In genomic region chr6:83550482-83550881, GRCh38 we compare ENCODE assay signal across 8 cellular contexts. TPM values are rescaled to one million over a fixed set of nuclear protein-coding genes. Genes with fewer than 3 reads are reported as not detected.
"Had no signal": no experiment of that assay in that cellular context is flagged by ENCODE, and none has a peak within 500 bp of the region (broad histone marks: within the 10 kb centered on the region; RNA-seq: fewer than 3 reads in every experiment).

No MANE protein-coding gene starts in this region.

RNA-seq across cellular contexts. Expression of gene PRSS35, which starts 38.1 kb away (rescaled TPM):
- total RNA-seq: NCI-H460; OCI-LY7; PC-9; Peyer's patch; Right ventricle myocardium inferior; RPMI7951; T-helper 1 cell treated with Interleukin-12 subunit alpha and Interleukin-12 subunit beta and Interleukin-4 antibody, amounts not matched to agents 30 ng/mL and 1 ng/mL, for 36 hours had no signal
- polyA plus RNA-seq: IgD-negative memory B cell had no signal
